In the genomic region with DNA sequence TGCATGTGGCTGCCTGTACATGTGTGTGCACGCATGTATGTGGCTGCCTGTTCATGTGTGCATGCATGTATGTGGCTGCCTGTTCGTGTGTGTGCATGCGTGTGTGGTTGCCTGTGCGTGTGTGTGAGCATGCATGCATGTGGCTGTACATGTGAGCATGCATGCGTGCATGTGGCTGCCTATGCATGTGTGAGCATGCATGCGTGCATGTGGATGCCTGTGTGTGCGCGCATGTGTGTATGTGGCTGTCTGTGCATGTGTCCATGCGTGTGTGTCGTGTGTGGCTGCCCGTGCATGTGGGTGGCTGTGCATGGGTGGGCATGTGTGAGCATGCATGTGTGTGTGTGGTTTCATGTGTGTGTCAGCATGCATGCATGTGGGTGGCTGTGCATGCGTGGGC, we compare ENCODE assay signal across 21 cellular contexts.
A peak's percentile ranks its signal among the peaks of the same experiment; 100 is the strongest.
DNase-seq lines count a peak whose midpoint lies in the region; ATAC-seq and TF ChIP-seq lines count a peak whose summit lies in the region.
"Had no signal": no experiment of that assay in that cellular context is flagged by ENCODE, and none has a peak within 500 bp of the region (broad histone marks: within the 10 kb centered on the region; RNA-seq: fewer than 3 reads in every experiment).

No MANE protein-coding gene starts in this region.

- ATAC-seq in right cardiac atrium (no peak), Right ventricle myocardium superior (ENCODE audit: poor library complexity) (no peak), RWPE2 (ENCODE audit: low read depth) (no peak)

- no peak overlapping the region for H3K4me2 ChIP-seq in trophoblast cell (ENCODE audit: low read length)
- H3K4me2 ChIP-seq: PC-9 had no signal

- 87% methylated on average over 12 of the region's 12 CpGs for WGBS in right cardiac atrium
- no CpG with 5 or more reads among the region's 12 CpGs for WGBS in trophoblast cell (ENCODE audit: extremely low coverage, insufficient coverage, insufficient read length)

- no peak overlapping the region for H2AFZ ChIP-seq in trophoblast cell (ENCODE audit: insufficient read depth, low read length, poor library complexity)
- H2AFZ ChIP-seq: GM23248, PC-9 had no signal

- no peak overlapping the region for H2BK5ac ChIP-seq in trophoblast cell (ENCODE audit: low read depth, low read length, poor library complexity)

- intact Hi-C loops in right cardiac atrium (cut with DNase I): no loop called here
- intact Hi-C loops in Right ventricle myocardium superior (cut with DNase I): no loop called here

- H3K36me3 ChIP-seq in RWPE2 (ENCODE audit: low read depth) (no peaks in the 10 kb centered on the region), trophoblast cell (ENCODE audit: control insufficient read depth in 1 of 2, insufficient read depth in 2 of 2, low read length in 2 of 2) (peaks cover 10 to 18% of the 10 kb centered on the region in 2 experiments)
- H3K36me3 ChIP-seq: HAP-1, SJCRH30 had no signal

- no peak overlapping the region for H2AK5ac ChIP-seq in trophoblast cell (ENCODE audit: low read length)

- no peak overlapping the region for H4K91ac ChIP-seq in trophoblast cell (ENCODE audit: low read depth, low read length)

- H3K9me3 Mint-ChIP-seq in endothelial cell (ENCODE audit: unreplicated experiment): no peaks in the 10 kb centered on the region

- no peak overlapping the region for H4K8ac ChIP-seq in trophoblast cell (ENCODE audit: low read depth, low read length)

- DNase-seq in right cardiac atrium (peak in 2 of 3 donors; percentile 23 to 34), Right ventricle myocardium superior (no peak), RWPE2 (ENCODE audit: low spot score) (peak; percentile 49), endothelial cell (ENCODE audit: low spot score) (no peak), trophoblast cell (no peak), EL (no peak), NCI-H510A (lab: John Stamatoyannopoulos, UW) (no peak), NCI-H345 treated with DMSO at 0.1 percent for 48 hours (lab: John Stamatoyannopoulos, UW; ENCODE audit: unreplicated experiment) (no peak)
- DNase-seq: GM23248, KG1, NCI-H1092 treated with DMSO at 0.1 percent for 48 hours, NCI-H1436 treated with DMSO at 0.1 percent for 48 hours, NCI-H1930, NCI-H510A treated with DMSO at 0.1 percent for 48 hours, NCI-H748 treated with DMSO at 0.1 percent for 48 hours, RPMI8226, SJCRH30 had no signal

- H3K14ac ChIP-seq in trophoblast cell (ENCODE audit: low read length): no peak overlapping the region

- no peak overlapping the region for H3K27ac Mint-ChIP-seq in endothelial cell (ENCODE audit: unreplicated experiment)

- no peak overlapping the region for H3K23ac ChIP-seq in trophoblast cell (ENCODE audit: low read length)

- peaks cover 8% of the 10 kb centered on the region for H3K4me1 ChIP-seq in right cardiac atrium (ENCODE audit: control insufficient read depth, insufficient read depth, low read length)
- peaks cover 16% of the 10 kb centered on the region for H3K4me1 ChIP-seq in RWPE2 (ENCODE audit: insufficient read depth, poor library complexity, severe bottlenecking)
- peaks cover 11 to 12% of the 10 kb centered on the region in 2 experiments for H3K4me1 ChIP-seq in trophoblast cell (ENCODE audit: control insufficient read depth in 1 of 2, insufficient read depth in 2 of 2, low read length in 2 of 2)
- H3K4me1 ChIP-seq: HAP-1 had no signal

- H2BK12ac ChIP-seq in trophoblast cell (ENCODE audit: low read length): no peak overlapping the region

- H3K9ac ChIP-seq in trophoblast cell (ENCODE audit: low read length): no peak overlapping the region
- H3K9ac ChIP-seq: GM23248 had no signal

- TF ChIP-seq CTCF in RWPE2 (IDR thresholded peaks at IDR 0.05; ENCODE audit: poor library complexity, severe bottlenecking): no peak
- TF ChIP-seq CTCF in endothelial cell (IDR thresholded peaks at IDR 0.05; ENCODE audit: unreplicated experiment): no peak

- H3K4me1 Mint-ChIP-seq in endothelial cell (ENCODE audit: unreplicated experiment): peaks cover 1% of the 10 kb centered on the region

- H3K36me3 Mint-ChIP-seq in endothelial cell (ENCODE audit: low read depth, unreplicated experiment): peaks cover 15% of the 10 kb centered on the region

- H3K4me3 ChIP-seq in right cardiac atrium (ENCODE audit: low read length): no peak overlapping the region
- H3K4me3 ChIP-seq in RWPE2 (ENCODE audit: severe bottlenecking): no peak overlapping the region
- H3K4me3 ChIP-seq in trophoblast cell (ENCODE audit: low read depth, low read length): peak overlapping the region; percentile 34
- H3K4me3 ChIP-seq: GM23248, HAP-1, PC-9, SJCRH30 had no signal

- no peak overlapping the region for H3K4ac ChIP-seq in trophoblast cell (ENCODE audit: low read depth, low read length)

- H3K27ac ChIP-seq in right cardiac atrium (ENCODE audit: low read length) (no peak overlapping the region), RWPE2 (ENCODE audit: poor library complexity, severe bottlenecking) (no peak overlapping the region), trophoblast cell (ENCODE audit: low read depth, low read length) (no peak overlapping the region)
- H3K27ac ChIP-seq: GM23248, HL-60, PC-9, SJCRH30 had no signal

- no peaks in the 10 kb centered on the region for H3K79me2 ChIP-seq in trophoblast cell (ENCODE audit: control insufficient read depth, insufficient read depth, low read length, poor library complexity)

- peak overlapping the region; percentile 57 for H3K4me3 Mint-ChIP-seq in endothelial cell (ENCODE audit: unreplicated experiment)
- H3K4me3 Mint-ChIP-seq: CD14-positive monocyte had no signal

- peaks cover 16% of the 10 kb centered on the region for H3K27me3 Mint-ChIP-seq in endothelial cell (ENCODE audit: unreplicated experiment)

- H3K27me3 ChIP-seq in right cardiac atrium (ENCODE audit: control insufficient read depth, insufficient read depth) (no peaks in the 10 kb centered on the region), RWPE2 (ENCODE audit: insufficient read depth, poor library complexity, severe bottlenecking) (no peaks in the 10 kb centered on the region), trophoblast cell (ENCODE audit: insufficient read depth, low read length) (no peaks in the 10 kb centered on the region)
- H3K27me3 ChIP-seq: SJCRH30 had no signal

- H3K18ac ChIP-seq in trophoblast cell (ENCODE audit: low read length): no peak overlapping the region

- no peak overlapping the region for H2BK120ac ChIP-seq in trophoblast cell (ENCODE audit: insufficient read depth, low read length, poor library complexity)

- no peaks in the 10 kb centered on the region for H3K9me3 ChIP-seq in right cardiac atrium (ENCODE audit: control insufficient read depth, low read length)
- H3K9me3 ChIP-seq in RWPE2 (ENCODE audit: severe bottlenecking): no peaks in the 10 kb centered on the region
- H3K9me3 ChIP-seq in trophoblast cell (ENCODE audit: insufficient read depth, low read depth, low read length): peaks cover 21% of the 10 kb centered on the region
- H3K9me3 ChIP-seq: HAP-1, SJCRH30 had no signal

- H3K79me1 ChIP-seq in trophoblast cell (ENCODE audit: low read length): no peaks in the 10 kb centered on the region

- no peak overlapping the region for H4K12ac ChIP-seq in trophoblast cell (ENCODE audit: low read depth, low read length)

Comparison
In these comparisons a context has a peak if more than half of its experiments do, and no peak if none do; other contexts are left out.
1. DNase-seq: peak in right cardiac atrium (2 of 3) and RWPE2 (single experiment); none in Right ventricle myocardium superior (single experiment), endothelial cell (single experiment), trophoblast cell (0 of 2), EL (single experiment), NCI-H510A (single experiment) and NCI-H345 treated with DMSO at 0.1 percent for 48 hours (single experiment).